In genomic region chr15:66843581-66843980, GRCh38 we compare ENCODE assay signal across 11 cellular contexts.
DNase-seq lines count a peak whose midpoint lies in the region; ATAC-seq and TF ChIP-seq lines count a peak whose summit lies in the region.
"Had no signal": no experiment of that assay in that cellular context is flagged by ENCODE, and none has a peak within 500 bp of the region (broad histone marks: within the 10 kb centered on the region; RNA-seq: fewer than 3 reads in every experiment).

No MANE protein-coding gene starts in this region.

- no peaks in the 10 kb centered on the region for H3K36me3 ChIP-seq in heart left ventricle

- H3K4me1 Mint-ChIP-seq in chondrocyte (ENCODE audit: low read depth) = peaks cover 45% of the 10 kb centered on the region
- peaks cover 13 to 20% (median 19%) of the 10 kb centered on the region in 3 donors for H3K4me1 Mint-ChIP-seq in naive B cell
- H3K4me1 Mint-ChIP-seq in type B pancreatic cell (ENCODE audit: unreplicated experiment) = peaks cover 46% of the 10 kb centered on the region

- no peak for ATAC-seq in heart left ventricle
- ATAC-seq in Right ventricle myocardium inferior = no peak
- ATAC-seq in naive B cell (ENCODE audit: low read depth in 2 of 2) = no peak
- ATAC-seq in GM21390 (IDR thresholded peaks at IDR 0.05; ENCODE audit: unreplicated experiment) = no peak
- ATAC-seq in HG02571 (IDR thresholded peaks at IDR 0.05; ENCODE audit: unreplicated experiment) = no peak

- no peak for TF ChIP-seq CTCF in heart left ventricle (IDR thresholded peaks at IDR 0.05)
- TF ChIP-seq CTCF in chondrocyte (IDR thresholded peaks at IDR 0.05) = no peak
- no peak for TF ChIP-seq CTCF in type B pancreatic cell (conservative IDR thresholded peaks at IDR 0.05)

- H3K4me3 Mint-ChIP-seq in chondrocyte (ENCODE audit: unreplicated experiment) = no peak overlapping the region
- peak overlapping the region in 5 of 8 donors; percentile 16 to 80 (median 55) for H3K4me3 Mint-ChIP-seq in naive B cell
- peak overlapping the region; percentile 80 for H3K4me3 Mint-ChIP-seq in type B pancreatic cell
- H3K4me3 Mint-ChIP-seq: activated CD4-positive, alpha-beta memory T cell treated with anti-CD3 and anti-CD28 coated beads, Interleukin-2, amount 10 ng/mL, durations not matched to agents 7 days and 5 days had no signal

- H3K36me3 Mint-ChIP-seq in chondrocyte (ENCODE audit: low read depth) (peaks cover 1% of the 10 kb centered on the region), naive B cell (no peaks in the 10 kb centered on the region), type B pancreatic cell (no peaks in the 10 kb centered on the region)
- H3K36me3 Mint-ChIP-seq: naive thymus-derived CD4-positive, alpha-beta T cell had no signal

- H3K9me3 ChIP-seq in heart left ventricle = no peaks in the 10 kb centered on the region

- intact Hi-C loops in heart left ventricle (cut with DNase I) (loop anchor here in 5 of 10 donors (2.0 to 5.0 kb wide), 3 partner anchors 41 to 141 kb away; partner anchors contain the start of gene SMAD6 (in 1 of the 5)), Right ventricle myocardium inferior (cut with DNase I) (no loop called here)

- H3K27ac ChIP-seq in heart left ventricle = peak overlapping the region in 10 of 12 donors; percentile 90 to 99 (median 96)

- H3K27me3 ChIP-seq in heart left ventricle = no peaks in the 10 kb centered on the region

- DNase-seq in heart left ventricle = no peak
- no peak for DNase-seq in Right ventricle myocardium inferior (ENCODE audit: missing footprints)
- DNase-seq in chondrocyte (ENCODE audit: low spot score) = no peak
- DNase-seq in naive B cell = no peak
- DNase-seq in type B pancreatic cell (ENCODE audit: extremely low spot score, unreplicated experiment) = no peak
- no peak for DNase-seq in NCI-H2107 treated with DMSO at 0.1 percent for 48 hours (lab: John Stamatoyannopoulos, UW; ENCODE audit: unreplicated experiment)
- DNase-seq: activated CD4-positive, alpha-beta memory T cell treated with anti-CD3 and anti-CD28 coated beads, Interleukin-2, amount 10 ng/mL, durations not matched to agents 7 days and 5 days; naive thymus-derived CD4-positive, alpha-beta T cell; NCI-H1436 had no signal

- H3K4me3 ChIP-seq in heart left ventricle = peak overlapping the region in 5 of 12 donors; percentile 47 to 75 (median 56)

- peaks cover 0 to 50% (median 33%) of the 10 kb centered on the region in 12 donors for H3K4me1 ChIP-seq in heart left ventricle

- TF ChIP-seq POLR2A in heart left ventricle (IDR thresholded peaks at IDR 0.05) = no peak

- H3K9me3 Mint-ChIP-seq in chondrocyte (ENCODE audit: low read depth) (no peaks in the 10 kb centered on the region), naive B cell (no peaks in the 10 kb centered on the region), type B pancreatic cell (no peaks in the 10 kb centered on the region)
- H3K9me3 Mint-ChIP-seq: activated CD4-positive, alpha-beta memory T cell treated with anti-CD3 and anti-CD28 coated beads, Interleukin-2, amount 10 ng/mL, durations not matched to agents 7 days and 5 days had no signal

- WGBS in heart left ventricle, 4 donors = 2 to 100% (median 95%) methylated on average over 2 of the region's 2 CpGs

- peak overlapping the region; percentile 77 for H3K27ac Mint-ChIP-seq in chondrocyte (ENCODE audit: unreplicated experiment)
- H3K27ac Mint-ChIP-seq in naive B cell = peak overlapping the region in 1 of 6 donors; percentile 54
- H3K27ac Mint-ChIP-seq in type B pancreatic cell = peak overlapping the region; percentile 90
- H3K27ac Mint-ChIP-seq: activated CD4-positive, alpha-beta memory T cell treated with anti-CD3 and anti-CD28 coated beads, Interleukin-2, amount 10 ng/mL, durations not matched to agents 7 days and 5 days; naive thymus-derived CD4-positive, alpha-beta T cell had no signal

- H3K27me3 Mint-ChIP-seq in chondrocyte (ENCODE audit: low read depth) = no peaks in the 10 kb centered on the region
- peaks cover 18 to 50% (median 36%) of the 10 kb centered on the region in 3 donors for H3K27me3 Mint-ChIP-seq in naive B cell
- peaks cover 3% of the 10 kb centered on the region for H3K27me3 Mint-ChIP-seq in type B pancreatic cell
